In the genomic region with DNA sequence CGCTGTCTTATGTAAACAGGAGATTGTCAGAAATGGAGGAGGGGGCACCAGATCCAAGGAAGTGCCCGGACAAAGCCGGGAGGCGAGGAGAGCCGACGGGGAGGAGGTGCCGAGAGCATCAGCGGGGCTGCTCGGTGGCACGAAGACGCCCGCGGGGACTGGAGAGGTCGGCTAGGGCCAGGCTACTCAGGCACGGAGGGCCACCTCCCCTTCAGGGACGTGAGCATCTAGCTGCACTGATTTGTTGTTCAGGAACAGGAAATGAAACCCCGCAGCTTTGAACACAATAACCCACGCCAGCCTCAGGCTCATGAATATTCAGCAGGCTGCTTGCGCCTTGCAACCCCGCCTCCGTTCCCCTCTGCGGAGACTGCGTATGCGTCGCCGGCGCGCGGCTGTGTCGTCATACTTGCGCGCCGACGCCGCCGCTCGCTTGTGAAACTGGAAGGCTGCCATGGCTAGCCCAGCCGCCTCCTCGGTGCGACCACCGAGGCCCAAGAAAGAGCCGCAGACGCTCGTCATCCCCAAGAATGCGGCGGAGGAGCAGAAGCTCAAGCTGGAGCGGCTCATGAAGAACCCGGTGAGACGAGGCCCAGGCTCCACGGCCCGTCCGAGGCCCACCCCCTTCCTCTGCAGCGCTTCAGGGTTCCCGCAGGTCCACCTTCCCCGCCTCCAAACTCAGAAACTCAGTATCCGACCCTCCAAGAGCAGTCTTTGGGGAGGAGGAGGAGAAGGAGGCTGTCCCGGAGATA, we compare ENCODE assay signal across 8 cellular contexts. TPM values are rescaled to one million over a fixed set of nuclear protein-coding genes. Genes with fewer than 3 reads are reported as not detected.
A peak's percentile ranks its signal among the peaks of the same experiment; 100 is the strongest.
DNase-seq lines count a peak whose midpoint lies in the region; ATAC-seq, FAIRE-seq and TF ChIP-seq lines count a peak whose summit lies in the region.

A gene with protein sequence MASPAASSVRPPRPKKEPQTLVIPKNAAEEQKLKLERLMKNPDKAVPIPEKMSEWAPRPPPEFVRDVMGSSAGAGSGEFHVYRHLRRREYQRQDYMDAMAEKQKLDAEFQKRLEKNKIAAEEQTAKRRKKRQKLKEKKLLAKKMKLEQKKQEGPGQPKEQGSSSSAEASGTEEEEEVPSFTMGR (plus strand): TSS at position 406 of the 752 bp plus-strand sequence. CDS start 49 bp downstream, at position 455.

- H3K4me3 ChIP-seq in GM12865 (ENCODE audit: low read depth, low read length): peak within 1 kb of the TSS; percentile 84
- peak within 1 kb of the TSS; percentile 64 to 98 (median 90) for H3K4me3 ChIP-seq in pancreas
- peak within 1 kb of the TSS; percentile 49 to 85 (median 70) for H3K4me3 ChIP-seq in thyroid gland (replicated peaks in 1 of 3)

- H3K27ac Mint-ChIP-seq in activated naive CD8-positive, alpha-beta T cell treated with anti-CD3 and anti-CD28 coated beads, Interleukin-2, amount 10 ng/mL, durations not matched to agents 7 days and 5 days: peak within 1 kb of the TSS; percentile 91

- H3K4me1 ChIP-seq in pancreas (peaks cover 0 to 5% (median 5%) of the 10 kb centered on the region in 3 donors), thyroid gland (peaks cover 6 to 7% of the 10 kb centered on the region in 2 donors)

- DNase-seq in GM12865 (ENCODE audit: low read depth) (peak; percentile 98), NCI-H1417 treated with DMSO at 0.1 percent for 48 hours (lab: John Stamatoyannopoulos, UW) (peak; percentile 88), SW 1271 (lab: John Stamatoyannopoulos, UW) (peak; percentile 67 to 89), Right ventricle myocardium superior (peak; percentile 86), pancreas (peak; percentile 76 to 86 (median 82)), thyroid gland (peak; percentile 89 to 91)
- DNase-seq in activated naive CD8-positive, alpha-beta T cell treated with anti-CD3 and anti-CD28 coated beads, Interleukin-2, amount 10 ng/mL, durations not matched to agents 7 days and 5 days: peak; percentile 86

- TF ChIP-seq POLR2A in thyroid gland (IDR thresholded peaks at IDR 0.05): peak in 1 of 2 donors; percentile 72

- H3K27me3 ChIP-seq in pancreas (no peaks in the 10 kb centered on the region), thyroid gland (no peaks in the 10 kb centered on the region)

- H3K36me3 Mint-ChIP-seq in activated naive CD8-positive, alpha-beta T cell treated with anti-CD3 and anti-CD28 coated beads, Interleukin-2, amount 10 ng/mL, durations not matched to agents 7 days and 5 days: peaks cover 16% of the 10 kb centered on the region

- POLR2A ChIA-PET in activated naive CD8-positive, alpha-beta T cell treated with anti-CD3 and anti-CD28 coated beads, Interleukin-2, amount 10 ng/mL, durations not matched to agents 7 days and 5 days (lab: Charles Lee): interaction anchor here (1.0 to 3.3 kb wide), 5 partner anchors 19 to 68 kb away, joined by 3 to 11 read pairs (median 4); a partner anchor contains a TSS

- no peak for FAIRE-seq in pancreas (lab: Jason Lieb, UNC)

- peak; percentile 98 for ATAC-seq in HG02763 (IDR thresholded peaks at IDR 0.05; ENCODE audit: unreplicated experiment)
- ATAC-seq in activated naive CD8-positive, alpha-beta T cell treated with anti-CD3 and anti-CD28 coated beads, Interleukin-2, amount 10 ng/mL, durations not matched to agents 7 days and 5 days (ENCODE audit: low read depth): peak; percentile 95
- ATAC-seq in Right ventricle myocardium superior (ENCODE audit: poor library complexity): peak; percentile 94
- peak; percentile 93 to 96 (median 94) for ATAC-seq in pancreas

- H3K9me3 Mint-ChIP-seq in activated naive CD8-positive, alpha-beta T cell treated with anti-CD3 and anti-CD28 coated beads, Interleukin-2, amount 10 ng/mL, durations not matched to agents 7 days and 5 days: no peaks in the 10 kb centered on the region

- H3K36me3 ChIP-seq in pancreas: peaks cover 0 to 20% (median 7%) of the 10 kb centered on the region in 3 donors
- peaks cover 7 to 9% of the 10 kb centered on the region in 2 donors for H3K36me3 ChIP-seq in thyroid gland

- H3K9me3 ChIP-seq in pancreas (no peaks in the 10 kb centered on the region), thyroid gland (no peaks in the 10 kb centered on the region)

- H3K4me1 Mint-ChIP-seq in activated naive CD8-positive, alpha-beta T cell treated with anti-CD3 and anti-CD28 coated beads, Interleukin-2, amount 10 ng/mL, durations not matched to agents 7 days and 5 days: peaks cover 13% of the 10 kb centered on the region

- H3K4me3 Mint-ChIP-seq in activated naive CD8-positive, alpha-beta T cell treated with anti-CD3 and anti-CD28 coated beads, Interleukin-2, amount 10 ng/mL, durations not matched to agents 7 days and 5 days: peak within 1 kb of the TSS; percentile 94

- no peaks in the 10 kb centered on the region for H3K27me3 Mint-ChIP-seq in activated naive CD8-positive, alpha-beta T cell treated with anti-CD3 and anti-CD28 coated beads, Interleukin-2, amount 10 ng/mL, durations not matched to agents 7 days and 5 days

- H3K27ac ChIP-seq in pancreas (peak within 1 kb of the TSS; percentile 61 to 88 (median 74)), thyroid gland (peak within 1 kb of the TSS; percentile 77 to 86 (median 78))

- WGBS in pancreas, 2 donors: 0% methylated on average over 54 to 55 of the region's 57 CpGs
- 0% methylated on average over 18 to 47 of the region's 57 CpGs for WGBS in thyroid gland, 2 donors

- TF ChIP-seq CTCF in GM12865 (IDR thresholded peaks at IDR 0.05; ENCODE audit: insufficient read depth, low read depth, low read length, missing control alignments): no peak
- TF ChIP-seq CTCF in pancreas (IDR thresholded peaks at IDR 0.05): no peak
- no peak for TF ChIP-seq CTCF in thyroid gland (IDR thresholded peaks at IDR 0.05)

- intact Hi-C loops in Right ventricle myocardium superior (cut with DNase I): no loop called here
- intact Hi-C loops in pancreas (cut with DNase I): no loop called here
- intact Hi-C loops in thyroid gland (cut with DNase I): loop anchor here (10.0 kb wide), 1 partner anchor 851 kb away; no protein-coding TSS in a partner anchor

RNA-seq across cellular contexts. Expression of the gene that starts here (rescaled TPM):
- total RNA-seq in activated naive CD8-positive, alpha-beta T cell treated with anti-CD3 and anti-CD28 coated beads, Interleukin-2, amount 10 ng/mL, durations not matched to agents 7 days and 5 days: 10 to 100 TPM; 37.8 to 39.1 TPM
- total RNA-seq in Right ventricle myocardium superior: 9.8 TPM
- total RNA-seq in pancreas: 10 to 100 TPM in 4 of 6 donors, 1 to 10 TPM in 2; 9.1 to 13.8 (median 10.8) TPM
- polyA plus RNA-seq in pancreas: 10 to 100 TPM; 34.3 to 40.1 TPM
- total RNA-seq in thyroid gland: 10 to 100 TPM; 31.8 to 43.7 (median 37.7) TPM

Comparison
In these comparisons a context has a peak if more than half of its experiments do, and no peak if none do; other contexts are left out.
1. Peak in every context shown above with its lines: DNase-seq, ATAC-seq, H3K4me3 ChIP-seq and H3K27ac ChIP-seq.